In the genomic region with DNA sequence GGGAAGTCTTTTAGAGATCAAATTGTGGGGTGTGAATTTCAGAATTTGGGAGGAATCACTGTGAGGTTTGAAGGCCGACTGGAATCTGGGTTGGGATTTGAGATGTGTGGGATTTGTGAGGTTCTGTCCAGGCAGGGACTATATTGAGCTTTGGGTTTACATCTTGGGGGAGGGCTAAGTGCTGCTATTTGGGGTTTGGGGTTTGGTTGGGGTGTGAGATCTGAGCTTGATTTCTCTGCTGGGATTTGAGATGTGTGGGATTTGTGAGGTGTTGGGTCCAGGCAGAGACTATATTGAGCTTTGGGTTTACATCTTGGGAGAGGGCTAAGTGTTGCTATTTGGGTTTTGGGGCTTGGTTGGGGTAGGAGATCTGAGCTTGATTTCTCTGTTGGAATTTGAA, we compare ENCODE assay signal across 10 cellular contexts. TPM values are rescaled to one million over a fixed set of nuclear protein-coding genes. Genes with fewer than 3 reads are reported as not detected.
DNase-seq lines count a peak whose midpoint lies in the region; ATAC-seq, FAIRE-seq and TF ChIP-seq lines count a peak whose summit lies in the region.
"Had no signal": no experiment of that assay in that cellular context is flagged by ENCODE, and none has a peak within 500 bp of the region (broad histone marks: within the 10 kb centered on the region; RNA-seq: fewer than 3 reads in every experiment).

No MANE protein-coding gene starts in this region.

- H3K4me1 Mint-ChIP-seq in Calu3 (ENCODE audit: low read depth, unreplicated experiment) = peaks cover 23% of the 10 kb centered on the region

- peak overlapping the region; percentile 95 for H3K9ac ChIP-seq in PC-3 (ENCODE audit: low read length)

- peak overlapping the region; percentile 90 for H3K4me3 Mint-ChIP-seq in Calu3 (ENCODE audit: low read depth, unreplicated experiment)

- BruUV-seq in Calu3 (replicated peaks; lab: Mats Ljungman, UMichigan) = no TSS peak
- BruUV-seq in PC-3 (replicated peaks; lab: Mats Ljungman, UMichigan) = no TSS peak

- 21 to 30% methylated on average over 1 of the region's 1 CpG for WGBS in pancreas, 2 donors

- no peak for DNase-seq in Calu3
- no peak for DNase-seq in PC-3
- DNase-seq in epithelial cell of esophagus (ENCODE audit: low read depth) = no peak
- no peak for DNase-seq in pancreas
- no peak for DNase-seq in NK-92 (lab: John Stamatoyannopoulos, UW; ENCODE audit: unreplicated experiment)
- DNase-seq in GM10266 (ENCODE audit: extremely low spot score) = no peak
- no peak for DNase-seq in DMS 273 (lab: John Stamatoyannopoulos, UW; ENCODE audit: unreplicated experiment)
- DNase-seq: T-helper 9 cell had no signal

- H3F3A ChIP-seq in PC-3 (ENCODE audit: low read length, unreplicated experiment) = no peaks in the 10 kb centered on the region

- H3K27ac ChIP-seq in PC-3 (ENCODE audit: low read length) = no peak overlapping the region
- H3K27ac ChIP-seq in pancreas = no peak overlapping the region

- H3K27ac Mint-ChIP-seq in Calu3 (ENCODE audit: unreplicated experiment) = peak overlapping the region; percentile 97

- H3K9me2 ChIP-seq in PC-3 (replicated peaks; ENCODE audit: low read length) = no peaks in the 10 kb centered on the region

- peaks cover 38% of the 10 kb centered on the region for H3K36me3 Mint-ChIP-seq in Calu3 (ENCODE audit: insufficient read depth, unreplicated experiment)

- 0 out of 2 replicates have a peak overlapping the region, but pooled peaks have one; percentile 96 for H2AFZ ChIP-seq in PC-3 (ENCODE audit: low read length)

- POLR2A ChIA-PET in PC-3 (lab: Charles Lee; ENCODE audit: unreplicated experiment) = interaction anchor here (0.6 kb wide), 1 partner anchor 24 kb away, joined by 3 read pairs; no protein-coding TSS in a partner anchor

- intact Hi-C loops in Calu3 (cut with micrococcal nuclease; ENCODE audit: unreplicated experiment) (no loop called here), PC-3 (cut with micrococcal nuclease) (loop anchor here (5.0 kb wide), 1 partner anchor 112 kb away; the partner anchor contains the start of gene DNPEP), pancreas (cut with DNase I) (no loop called here)

- CTCF ChIA-PET in Calu3 (lab: Charles Lee) = interaction anchor here (2.4 to 2.6 kb wide), 2 partner anchors 9 to 29 kb away, joined by 30 to 35 read pairs; no protein-coding TSS in a partner anchor
- CTCF ChIA-PET in PC-3 (lab: Charles Lee) = interaction anchor here (0.6 kb wide), 1 partner anchor 12 kb away, joined by 9 read pairs; no protein-coding TSS in a partner anchor

- H3K9me3 Mint-ChIP-seq in Calu3 (ENCODE audit: low read depth, unreplicated experiment) = no peaks in the 10 kb centered on the region

- H3K27me3 ChIP-seq in PC-3 (ENCODE audit: low read length) (no peaks in the 10 kb centered on the region), pancreas (no peaks in the 10 kb centered on the region)

- no peak for FAIRE-seq in pancreas (lab: Jason Lieb, UNC)

- peaks cover 10% of the 10 kb centered on the region for H3K27me3 Mint-ChIP-seq in Calu3 (ENCODE audit: unreplicated experiment)

- H3K9me3 ChIP-seq in PC-3 (ENCODE audit: low read length) (no peaks in the 10 kb centered on the region), pancreas (no peaks in the 10 kb centered on the region)

- TF ChIP-seq CTCF in Calu3 (IDR thresholded peaks at IDR 0.05; ENCODE audit: unreplicated experiment) (no peak), PC-3 (conservative IDR thresholded peaks at IDR 0.05; ENCODE audit: low read depth, low read length) (no peak), epithelial cell of esophagus (IDR thresholded peaks at IDR 0.05; ENCODE audit: insufficient read depth, low read depth, low read length, missing control alignments) (no peak), pancreas (IDR thresholded peaks at IDR 0.05) (no peak), GM10266 (IDR thresholded peaks at IDR 0.05; ENCODE audit: control insufficient read depth, insufficient read depth, low read depth, missing control alignments) (no peak)

- ATAC-seq in PC-3 = no peak
- no peak for ATAC-seq in pancreas
- ATAC-seq in GM21360 (IDR thresholded peaks at IDR 0.05; ENCODE audit: unreplicated experiment) = no peak

- H3K4me3 ChIP-seq in PC-3 (ENCODE audit: low read length) (peak overlapping the region; percentile 85), epithelial cell of esophagus (ENCODE audit: low read length) (peak overlapping the region; percentile 73), pancreas (peak overlapping the region; percentile 61 to 67 (median 64))

- H3K4me2 ChIP-seq in PC-3 (ENCODE audit: low read length) = peak overlapping the region; percentile 95

- H3K36me3 ChIP-seq in PC-3 (ENCODE audit: low read depth, low read length) (no peaks in the 10 kb centered on the region), pancreas (peaks cover 0 to 9% (median 0%) of the 10 kb centered on the region in 3 donors)

- H3K4me1 ChIP-seq in PC-3 (ENCODE audit: insufficient read depth, low read length) = peaks cover 21% of the 10 kb centered on the region
- H3K4me1 ChIP-seq in pancreas = peaks cover 0 to 15% (median 4%) of the 10 kb centered on the region in 3 donors

- peaks cover 16% of the 10 kb centered on the region for H3K79me2 ChIP-seq in PC-3 (ENCODE audit: low read length)

- no peaks in the 10 kb centered on the region for H4K20me1 ChIP-seq in PC-3 (ENCODE audit: low read length)

RNA-seq across cellular contexts. Expression of gene GMPPA, which starts 0.9 kb away (rescaled TPM):
- total RNA-seq in Calu3 (2022) (53.0 and 59.4 TPM in 2 replicates), PC-3 (2014; rRNA removed) (78.1 and 85.7 TPM in 2 replicates), pancreas (10 to 100 TPM; 24.4 to 40.6 (median 33.6) TPM)
- 10 to 100 TPM; 88.7 to 90.8 TPM for polyA plus RNA-seq in pancreas

RNA-seq across cellular contexts. Expression of gene ASIC4, which starts 14.7 kb away (rescaled TPM):
- total RNA-seq in Calu3 (2022) (0.17 TPM in 1 of 2 replicates, not detected in the other), PC-3 (2014; rRNA removed) (0.11 TPM in 1 of 2 replicates, not detected in the other), pancreas (under 1 TPM in 2 of 6 donors, not detected in 4; 0.04 to 0.09 TPM)
- under 1 TPM; 0.27 to 0.38 TPM for polyA plus RNA-seq in pancreas
- total RNA-seq: HT1080 had no signal

RNA-seq across cellular contexts. Expression of gene CHPF, which starts 44.1 kb away (rescaled TPM):
- total RNA-seq in Calu3 (2022) (139 and 141 TPM in 2 replicates), PC-3 (2014; rRNA removed) (139 and 210 TPM in 2 replicates), pancreas (100 to 1,000 TPM in 1 of 6 donors, 10 to 100 TPM in 5; 55.1 to 105 (median 68.5) TPM)
- 10 to 100 TPM; 63.4 to 83.3 TPM for polyA plus RNA-seq in pancreas

RNA-seq across cellular contexts. Expression of gene TMEM198, which starts 44.3 kb away (rescaled TPM):
- total RNA-seq in Calu3 (2022) (5.2 and 5.9 TPM in 2 replicates), PC-3 (2014; rRNA removed) (1.1 and 5.2 TPM in 2 replicates), pancreas (1 to 10 TPM; 2.6 to 7.1 (median 5.1) TPM)
- polyA plus RNA-seq in pancreas = 10 to 100 TPM in 1 of 2 donors, 1 to 10 TPM in 1; 9.0 to 13.3 TPM
